Comparison of ENCODE assay signal across 23 cellular contexts in the genomic region with DNA sequence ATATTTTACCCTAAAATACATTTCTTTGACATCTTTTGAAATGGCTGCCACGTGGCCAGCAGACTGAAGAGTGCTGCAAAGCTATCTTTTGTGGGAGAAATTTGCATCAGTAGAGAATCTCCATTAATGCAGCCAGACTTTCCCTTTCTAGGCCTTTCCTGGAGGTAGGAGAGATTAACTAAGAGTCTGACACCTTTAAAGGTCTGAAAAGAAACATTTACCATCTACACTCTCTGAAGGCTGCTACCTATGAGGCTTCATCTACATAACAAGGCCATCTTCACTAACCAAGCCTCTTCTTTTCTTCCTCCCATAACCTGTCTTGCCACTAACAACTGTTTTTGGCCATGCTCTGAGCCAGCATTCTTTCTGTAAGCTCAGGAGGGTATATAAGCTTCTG. TPM values are rescaled to one million over a fixed set of nuclear protein-coding genes. Genes with fewer than 3 reads are reported as not detected.
DNase-seq lines count a peak whose midpoint lies in the region; ATAC-seq, FAIRE-seq and TF ChIP-seq lines count a peak whose summit lies in the region.
"Had no signal": no experiment of that assay in that cellular context is flagged by ENCODE, and none has a peak within 500 bp of the region (broad histone marks: within the 10 kb centered on the region; RNA-seq: fewer than 3 reads in every experiment).

No MANE protein-coding gene starts in this region.

- H3K9me1 ChIP-seq in IMR-90 (ENCODE audit: insufficient read depth, low read length) = no peaks in the 10 kb centered on the region
- no peaks in the 10 kb centered on the region for H3K9me1 ChIP-seq in endothelial cell of umbilical vein (replicated peaks; ENCODE audit: control insufficient read depth, extremely low read depth, insufficient read depth, low read length)
- H3K9me1 ChIP-seq in keratinocyte (ENCODE audit: control insufficient read depth, extremely low read depth, insufficient read depth, low read length) = no peaks in the 10 kb centered on the region

- no peak overlapping the region for H3K23ac ChIP-seq in IMR-90 (ENCODE audit: low read depth, low read length)

- H3K27me3 ChIP-seq in GM23338 (ENCODE audit: insufficient read depth) = no peaks in the 10 kb centered on the region
- H3K27me3 ChIP-seq in IMR-90 (ENCODE audit: control insufficient read depth, insufficient read depth, low read length) = no peaks in the 10 kb centered on the region
- no peaks in the 10 kb centered on the region for H3K27me3 ChIP-seq in endothelial cell of umbilical vein (ENCODE audit: control insufficient read depth in 2 of 2, insufficient read depth in 2 of 2, low read length in 2 of 2)
- H3K27me3 ChIP-seq in keratinocyte (ENCODE audit: control insufficient read depth, extremely low read depth, insufficient read depth, low read length) = no peaks in the 10 kb centered on the region
- no peaks in the 10 kb centered on the region for H3K27me3 ChIP-seq in esophagus squamous epithelium
- H3K27me3 ChIP-seq: BLaER1 had no signal

- H3K79me2 ChIP-seq in GM23338 (replicated peaks; ENCODE audit: insufficient read depth) (no peaks in the 10 kb centered on the region), endothelial cell of umbilical vein (ENCODE audit: control insufficient read depth, insufficient read depth, low read length) (no peaks in the 10 kb centered on the region), keratinocyte (ENCODE audit: control insufficient read depth, insufficient read depth, low read length) (no peaks in the 10 kb centered on the region)

- TF ChIP-seq CTCF in GM23338 (conservative IDR thresholded peaks at IDR 0.05; ENCODE audit: low read depth in 2 of 2) (no peak), IMR-90 (conservative IDR thresholded peaks at IDR 0.05; ENCODE audit: low read depth, low read length) (no peak), endothelial cell of umbilical vein (IDR thresholded peaks at IDR 0.05; ENCODE audit: extremely low read depth in 1 of 2, insufficient read depth in 1 of 2, low read depth in 1 of 2, low read length in 2 of 2) (no peak), keratinocyte (optimal IDR thresholded peaks at IDR 0.05 in 1 of 3, IDR thresholded peaks at IDR 0.05 in 1 of 3, conservative IDR thresholded peaks at IDR 0.05 in 1 of 3; ENCODE audit: extremely low read depth in 1 of 3, insufficient read depth in 2 of 3, low read length in 3 of 3) (no peak), esophagus squamous epithelium (IDR thresholded peaks at IDR 0.05) (no peak)

- no peaks in the 10 kb centered on the region for H3F3A ChIP-seq in GM23338 (replicated peaks; ENCODE audit: low read depth)

- H3K56ac ChIP-seq in IMR-90 (ENCODE audit: extremely low read depth, insufficient read depth, low read length) = no peak overlapping the region; the same call in 1 of the 2 replicates

- CTCF ChIA-PET in IMR-90 (lab: Yijun Ruan, JAX) = no interaction called here
- CTCF ChIA-PET in endothelial cell of umbilical vein (lab: Charles Lee) = interaction anchor here (1.3 kb wide), 1 partner anchor 58 kb away, joined by 3 read pairs; no protein-coding TSS in a partner anchor

- POLR2A ChIA-PET in IMR-90 (lab: Charles Lee; ENCODE audit: unreplicated experiment) = no interaction called here
- POLR2A ChIA-PET in endothelial cell of umbilical vein (lab: Charles Lee) = no interaction called here

- peak overlapping the region; percentile 6; the same call in 1 of the 2 replicates for H2BK20ac ChIP-seq in IMR-90 (ENCODE audit: low read depth, low read length)

- H2AK9ac ChIP-seq in IMR-90 (replicated peaks; ENCODE audit: low read depth, low read length, poor library complexity) = no peak overlapping the region

- no peaks in the 10 kb centered on the region for H3K9me2 ChIP-seq in GM23338 (ENCODE audit: insufficient read depth)

- TF ChIP-seq POLR2A in IMR-90 (IDR thresholded peaks at IDR 0.05; ENCODE audit: low read depth, low read length) (no peak), endothelial cell of umbilical vein (IDR thresholded peaks at IDR 0.05; ENCODE audit: low read depth, low read length) (no peak), esophagus squamous epithelium (IDR thresholded peaks at IDR 0.05) (no peak)

- H3K18ac ChIP-seq in IMR-90 (ENCODE audit: low read depth, low read length) = peak overlapping the region; percentile 27; the same call in 1 of the 2 replicates

- no peak overlapping the region; the same call in 1 of the 2 replicates for H3K14ac ChIP-seq in IMR-90 (replicated peaks; ENCODE audit: low read depth, low read length)

- H3K27ac ChIP-seq in GM23338 (ENCODE audit: low read depth) (peak overlapping the region; percentile 93), IMR-90 (ENCODE audit: insufficient read depth, low read length) (no peak overlapping the region), endothelial cell of umbilical vein (ENCODE audit: insufficient read depth, low read depth, low read length) (no peak overlapping the region), keratinocyte (ENCODE audit: control insufficient read depth, insufficient read depth, low read length) (no peak overlapping the region), esophagus squamous epithelium (no peak overlapping the region)
- H3K27ac ChIP-seq: A549, BLaER1 had no signal

- H4K8ac ChIP-seq in IMR-90 (ENCODE audit: low read depth in 2 of 2, low read length in 2 of 2) = no peak overlapping the region; a peak in 1 of 4 replicates

- H3K4me2 ChIP-seq in GM23338 = peak overlapping the region; percentile 53
- no peak overlapping the region for H3K4me2 ChIP-seq in IMR-90 (ENCODE audit: low read depth, low read length)
- H3K4me2 ChIP-seq in endothelial cell of umbilical vein (ENCODE audit: insufficient read depth, low read length) = no peak overlapping the region
- H3K4me2 ChIP-seq in keratinocyte (ENCODE audit: control insufficient read depth, extremely low read depth, insufficient read depth, low read depth, low read length) = no peak overlapping the region
- H3K4me2 ChIP-seq: A549, BLaER1 had no signal

- DNase-seq in GM23338 (ENCODE audit: low spot score) = peak; percentile 82
- DNase-seq in IMR-90 = no peak
- DNase-seq in endothelial cell of umbilical vein (ENCODE audit: low read depth, low spot score) = no peak
- DNase-seq in keratinocyte (ENCODE audit: low read depth, low spot score) = no peak
- DNase-seq in esophagus squamous epithelium (lab: John Stamatoyannopoulos, UW) = no peak
- no peak for DNase-seq in activated naive CD8-positive, alpha-beta T cell treated with anti-CD3 and anti-CD28 coated beads for 36 hours
- DNase-seq: CD4-positive, alpha-beta memory T cell; DMS53; EL; GOT3; KBM-7; MV-4-11; NCI-H187; NCI-H2107; NCI-H510A; NCI-H748 treated with DMSO at 0.1 percent for 48 hours; NK-92 treated with Interleukin-12 subunit alpha and Interleukin-12 subunit beta, amount 100 ng/mL, for 24 hours; SHP77 had no signal

- peak overlapping the region; percentile 48; the same call in 1 of the 3 replicates for H2BK15ac ChIP-seq in IMR-90 (ENCODE audit: low read depth, low read length)

- H2AK5ac ChIP-seq in IMR-90 (ENCODE audit: low read depth, low read length) = no peak overlapping the region

- whole genome bisulfite sequencing in IMR-90 (ENCODE audit: extremely low coverage in 2 of 2, insufficient read length in 1 of 2), 2 experiments = no CpG with 5 or more reads among the region's 1 CpG
- 79 to 92% methylated on average over 1 of the region's 1 CpG for WGBS in esophagus squamous epithelium, 2 donors

- H2AFZ ChIP-seq in GM23338 (no peak overlapping the region), IMR-90 (replicated peaks; ENCODE audit: low read length, poor library complexity) (no peak overlapping the region), endothelial cell of umbilical vein (ENCODE audit: low read depth, low read length) (peak overlapping the region; percentile 82), keratinocyte (ENCODE audit: control insufficient read depth, low read length) (no peak overlapping the region)

- ATAC-seq in GM23338 = peak; percentile 98
- ATAC-seq in IMR-90 (ENCODE audit: low read depth) = no peak
- no peak for ATAC-seq in HG03354 (IDR thresholded peaks at IDR 0.05; ENCODE audit: poor library complexity, severe bottlenecking, unreplicated experiment)
- ATAC-seq in GM19035 (IDR thresholded peaks at IDR 0.05; ENCODE audit: unreplicated experiment) = no peak
- ATAC-seq: A549 had no signal

- H3K4ac ChIP-seq in IMR-90 (ENCODE audit: low read depth, low read length) = no peak overlapping the region

- in situ Hi-C loops in IMR-90 (cut with MboI; ENCODE audit: low sequenced_read_pairs) = no loop called here

- H3K79me1 ChIP-seq in IMR-90 (ENCODE audit: low read depth in 1 of 2, low read length in 2 of 2) = no peaks in the 10 kb centered on the region

- H3K27ac Mint-ChIP-seq in GM23338 = peak overlapping the region; percentile 89
- H3K27ac Mint-ChIP-seq in activated naive CD8-positive, alpha-beta T cell treated with anti-CD3 and anti-CD28 coated beads for 36 hours = no peak overlapping the region
- H3K27ac Mint-ChIP-seq: CD4-positive, alpha-beta memory T cell had no signal

- H4K91ac ChIP-seq in IMR-90 (ENCODE audit: insufficient read depth, low read depth, low read length) = peak overlapping the region; percentile 31; the same call in 1 of the 2 replicates

- BruUV-seq in IMR-90 (replicated peaks; lab: Mats Ljungman, UMichigan) = no TSS peak
- BruUV-seq in endothelial cell of umbilical vein (replicated peaks; lab: Mats Ljungman, UMichigan) = no TSS peak

- no peak overlapping the region; the same call in 1 of the 2 replicates for H4K5ac ChIP-seq in IMR-90 (ENCODE audit: low read depth, low read length)

- H3K9ac ChIP-seq in IMR-90 (ENCODE audit: low read depth, low read length) (no peak overlapping the region), endothelial cell of umbilical vein (replicated peaks; ENCODE audit: extremely low read depth, insufficient read depth, low read length) (no peak overlapping the region), keratinocyte (ENCODE audit: control insufficient read depth, extremely low read depth, insufficient read depth, low read length) (no peak overlapping the region)
- H3K9ac ChIP-seq: BLaER1 had no signal

- peaks cover 54% of the 10 kb centered on the region for H3K4me1 Mint-ChIP-seq in GM23338
- H3K4me1 Mint-ChIP-seq in activated naive CD8-positive, alpha-beta T cell treated with anti-CD3 and anti-CD28 coated beads for 36 hours = no peaks in the 10 kb centered on the region
- H3K4me1 Mint-ChIP-seq: CD4-positive, alpha-beta memory T cell had no signal

- intact Hi-C loops in IMR-90 (cut with micrococcal nuclease) = no loop called here
- intact Hi-C loops in endothelial cell of umbilical vein (cut with micrococcal nuclease) = no loop called here
- intact Hi-C loops in esophagus squamous epithelium (cut with DNase I) = no loop called here

- H4K20me1 ChIP-seq in GM23338 (replicated peaks; ENCODE audit: insufficient read depth) (no peaks in the 10 kb centered on the region), IMR-90 (ENCODE audit: insufficient read depth, low read length) (no peaks in the 10 kb centered on the region), endothelial cell of umbilical vein (replicated peaks; ENCODE audit: control insufficient read depth, extremely low read depth, insufficient read depth, low read length) (no peaks in the 10 kb centered on the region), keratinocyte (ENCODE audit: control insufficient read depth, extremely low read depth, insufficient read depth, low read length) (no peaks in the 10 kb centered on the region)
- H4K20me1 ChIP-seq: BLaER1 had no signal

- peak overlapping the region; percentile 62; the same call in 1 of the 2 replicates for H2BK120ac ChIP-seq in IMR-90 (ENCODE audit: low read depth, low read length)

- TF ChIP-seq RAD21 in IMR-90 (IDR thresholded peaks at IDR 0.05; ENCODE audit: low read length) = no peak

- H3K9me3 Mint-ChIP-seq in GM23338 = peaks cover 14% of the 10 kb centered on the region
- peaks cover 1% of the 10 kb centered on the region for H3K9me3 Mint-ChIP-seq in activated naive CD8-positive, alpha-beta T cell treated with anti-CD3 and anti-CD28 coated beads for 36 hours

- peaks cover 15% of the 10 kb centered on the region; the same call in 2 of the 3 replicates for H3K36me3 Mint-ChIP-seq in GM23338 (ENCODE audit: low read depth)
- H3K36me3 Mint-ChIP-seq in activated naive CD8-positive, alpha-beta T cell treated with anti-CD3 and anti-CD28 coated beads for 36 hours = peaks cover 1% of the 10 kb centered on the region
- H3K36me3 Mint-ChIP-seq: CD4-positive, alpha-beta memory T cell had no signal

- H3K27me3 Mint-ChIP-seq in GM23338 (ENCODE audit: insufficient read depth, low read depth, poor library complexity) = peaks cover 2% of the 10 kb centered on the region
- no peaks in the 10 kb centered on the region for H3K27me3 Mint-ChIP-seq in activated naive CD8-positive, alpha-beta T cell treated with anti-CD3 and anti-CD28 coated beads for 36 hours

- peak overlapping the region; percentile 15; the same call in 1 of the 2 replicates for H3K4me3 ChIP-seq in GM23338
- H3K4me3 ChIP-seq in IMR-90 (ENCODE audit: insufficient read depth, low read depth, low read length) = no peak overlapping the region
- no peak overlapping the region for H3K4me3 ChIP-seq in endothelial cell of umbilical vein (replicated peaks in 1 of 3; ENCODE audit: insufficient read depth in 1 of 3, low read depth in 1 of 3, low read length in 3 of 3)
- H3K4me3 ChIP-seq in keratinocyte (ENCODE audit: control insufficient read depth in 2 of 3, extremely low read depth in 1 of 3, insufficient read depth in 2 of 3, low read depth in 1 of 3, low read length in 3 of 3) = no peak overlapping the region
- no peak overlapping the region for H3K4me3 ChIP-seq in esophagus squamous epithelium
- H3K4me3 ChIP-seq: A549, BLaER1 had no signal

- FAIRE-seq in endothelial cell of umbilical vein (lab: Jason Lieb, UNC) (peak; percentile 15), keratinocyte (lab: Jason Lieb, UNC) (peak; percentile 17)
- FAIRE-seq: A549, GM12891 had no signal

- dilution Hi-C loops in IMR-90 (cut with HindIII; ENCODE audit: low sequenced_read_pairs, unreplicated experiment) (no loop called here), endothelial cell of umbilical vein (cut with MboI; ENCODE audit: extremely low pct_ligation_motif_present, low sequenced_read_pairs) (no loop called here), keratinocyte (cut with MboI; ENCODE audit: extremely low pct_ligation_motif_present, low sequenced_read_pairs) (no loop called here)

- peak overlapping the region; percentile 14; the same call in 2 of the 3 replicates for H3K4me3 Mint-ChIP-seq in GM23338
- no peak overlapping the region for H3K4me3 Mint-ChIP-seq in activated naive CD8-positive, alpha-beta T cell treated with anti-CD3 and anti-CD28 coated beads for 36 hours
- H3K4me3 Mint-ChIP-seq: CD4-positive, alpha-beta memory T cell had no signal

- H3K9me3 ChIP-seq in IMR-90 (ENCODE audit: control insufficient read depth, insufficient read depth, low read length) (no peaks in the 10 kb centered on the region), endothelial cell of umbilical vein (replicated peaks; ENCODE audit: control insufficient read depth, insufficient read depth, low read length) (no peaks in the 10 kb centered on the region), keratinocyte (ENCODE audit: control insufficient read depth, low read depth, low read length) (no peaks in the 10 kb centered on the region), esophagus squamous epithelium (no peaks in the 10 kb centered on the region)
- H3K9me3 ChIP-seq: A549 had no signal

- H3K36me3 ChIP-seq in GM23338 (ENCODE audit: insufficient read depth) (no peaks in the 10 kb centered on the region), IMR-90 (ENCODE audit: control insufficient read depth, insufficient read depth, low read length) (no peaks in the 10 kb centered on the region), endothelial cell of umbilical vein (ENCODE audit: control insufficient read depth in 2 of 2, extremely low read depth in 1 of 2, insufficient read depth in 2 of 2, low read length in 2 of 2) (no peaks in the 10 kb centered on the region), keratinocyte (ENCODE audit: control insufficient read depth in 2 of 2, extremely low read depth in 1 of 2, insufficient read depth in 2 of 2, low read length in 2 of 2) (no peaks in the 10 kb centered on the region), esophagus squamous epithelium (no peaks in the 10 kb centered on the region)
- H3K36me3 ChIP-seq: BLaER1 had no signal

- peaks cover 36% of the 10 kb centered on the region for H3K4me1 ChIP-seq in GM23338 (ENCODE audit: insufficient read depth)
- peaks cover 2% of the 10 kb centered on the region; the same call in 1 of the 2 replicates for H3K4me1 ChIP-seq in IMR-90 (ENCODE audit: control insufficient read depth, insufficient read depth, low read length)
- peaks cover 12% of the 10 kb centered on the region for H3K4me1 ChIP-seq in endothelial cell of umbilical vein (ENCODE audit: control insufficient read depth, extremely low read depth, insufficient read depth, low read length)
- no peaks in the 10 kb centered on the region for H3K4me1 ChIP-seq in keratinocyte (ENCODE audit: control insufficient read depth, extremely low read depth, insufficient read depth, low read length)
- no peaks in the 10 kb centered on the region for H3K4me1 ChIP-seq in esophagus squamous epithelium
- H3K4me1 ChIP-seq: A549, BLaER1 had no signal

- no peak overlapping the region for H2BK5ac ChIP-seq in IMR-90 (ENCODE audit: low read depth, low read length, poor library complexity, severe bottlenecking)

RNA-seq across cellular contexts. Expression of a gene that starts 17.8 kb away (rescaled TPM):
- total RNA-seq in GM23338 (2014; rRNA removed; shearing (Covaris generic)) = 62.8 and 67.2 TPM in 2 replicates
- polyA plus RNA-seq in GM23338 (2016; fragmentation: Nextera tagmentation; extraction: Ambion mirVana) (103 and 110 TPM in 2 replicates), IMR-90 (2012; rRNA removed) (2.2 and 2.6 TPM in 2 replicates), endothelial cell of umbilical vein (12.5 and 14.1 TPM in 2 replicates), keratinocyte (1.7 to 3.6 TPM (median 3.4 TPM) in 3 replicates)
- total RNA-seq in IMR-90 (2012; rRNA removed) (1.4 and 1.9 TPM in 2 replicates), endothelial cell of umbilical vein (43.7 and 59.6 TPM in 2 replicates), esophagus squamous epithelium (10 to 100 TPM; 14.2 to 60.3 (median 23.2) TPM)
- 2.7 and 2.9 TPM in 2 replicates for polyA plus RNA-seq in IMR-90 (2012; cell fraction: cytosol; rRNA removed)
- 1.8 and 3.7 TPM in 2 replicates for polyA plus RNA-seq in IMR-90 (2012; cell fraction: nucleus; rRNA removed; ENCODE audit: low replicate concordance)
- polyA plus RNA-seq in endothelial cell of umbilical vein (2011; cell fraction: cytosol; rRNA removed) = 7.7 and 9.2 TPM in 2 replicates
- polyA plus RNA-seq in endothelial cell of umbilical vein (2011; cell fraction: nucleus; rRNA removed) = 13.9 and 17.0 TPM in 2 replicates
- polyA plus RNA-seq in endothelial cell of umbilical vein (2012) = 5.0 and 5.8 TPM in 2 replicates
- polyA minus RNA-seq in endothelial cell of umbilical vein (18.6 and 19.6 TPM in 2 replicates), keratinocyte (1.7 to 4.4 TPM (median 4.3 TPM) in 3 replicates)
- not detected for polyA minus RNA-seq in endothelial cell of umbilical vein (2011; cell fraction: cytosol; rRNA and poly(A)+ RNA removed)
- 20.7 and 22.4 TPM in 2 replicates for polyA minus RNA-seq in endothelial cell of umbilical vein (2011; cell fraction: nucleus; rRNA and poly(A)+ RNA removed)
- polyA plus RNA-seq in keratinocyte (2011; ENCODE audit: low read depth) = 3.0 TPM
- 1.3 and 2.2 TPM in 2 replicates for polyA plus RNA-seq in keratinocyte (2011; cell fraction: cytosol; rRNA removed)
- polyA plus RNA-seq in keratinocyte (2011; cell fraction: nucleus; rRNA removed) = 2.9 and 4.4 TPM in 2 replicates
- polyA plus RNA-seq in keratinocyte (2012; ENCODE audit: low replicate concordance) = 3.4 and 4.1 TPM in 2 replicates
- polyA minus RNA-seq in keratinocyte (2011; cell fraction: cytosol; rRNA and poly(A)+ RNA removed) = 3.5 TPM
- polyA minus RNA-seq in keratinocyte (2011; cell fraction: nucleus; rRNA and poly(A)+ RNA removed) = 1.6 and 3.1 TPM in 2 replicates
- 10 to 100 TPM; 91.1 to 93.0 TPM for total RNA-seq in activated naive CD8-positive, alpha-beta T cell treated with anti-CD3 and anti-CD28 coated beads for 36 hours
